Comparison of ENCODE assay signal across 21 cellular contexts in the genomic region with DNA sequence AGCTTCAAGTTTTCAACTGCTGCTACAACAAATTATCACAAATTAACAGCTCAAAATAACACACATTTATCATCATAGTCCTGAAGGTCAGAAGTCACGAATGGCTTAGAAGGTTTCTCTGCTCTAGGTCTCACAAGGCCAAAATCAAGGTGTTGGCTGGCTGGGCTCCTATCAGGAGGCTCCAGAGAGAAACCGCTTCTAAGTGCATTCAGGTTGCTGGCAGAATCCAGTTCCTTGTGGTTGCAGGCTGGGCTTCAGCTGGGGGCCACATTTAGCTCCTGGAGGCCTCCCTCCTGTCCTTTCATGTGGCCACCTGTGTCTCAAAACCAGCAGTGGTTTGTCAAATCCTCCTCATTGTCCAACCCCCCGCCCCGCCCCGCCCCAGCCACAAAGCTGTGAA. TPM values are rescaled to one million over a fixed set of nuclear protein-coding genes. Genes with fewer than 3 reads are reported as not detected.
"Had no signal": no experiment of that assay in that cellular context is flagged by ENCODE, and none has a peak within 500 bp of the region (broad histone marks: within the 10 kb centered on the region; RNA-seq: fewer than 3 reads in every experiment).

No MANE protein-coding gene starts in this region.

- DNase-seq: IMR-90, KBM-7, MG63, NCI-H1092, NCI-H1105 treated with DMSO at 0.1 percent for 48 hours, NCI-H1417 treated with DMSO at 0.1 percent for 48 hours, NCI-H146, NCI-H1930, NCI-H2081 treated with DMSO at 0.1 percent for 48 hours, NCI-H2171, NCI-H226, NCI-H446, NCI-H510A, NCI-H524 treated with DMSO at 0.1 percent for 48 hours, NCI-H69, NCI-H774, SHP77, SK-N-SH, T-cell had no signal

- H3K27me3 ChIP-seq: MG63 had no signal

- H3K9me3 Mint-ChIP-seq: T-cell had no signal

- H3K36me3 ChIP-seq: MG63 had no signal

- H3K4me3 Mint-ChIP-seq: T-cell had no signal

- H3K27ac ChIP-seq: RWPE1 had no signal

- H3K4me3 ChIP-seq: MG63 had no signal

- H3K36me3 Mint-ChIP-seq: T-cell had no signal

- H3K27ac Mint-ChIP-seq: T-cell had no signal

- ATAC-seq: T-cell had no signal

- H3K9me3 ChIP-seq: MG63, SK-N-SH had no signal

RNA-seq across cellular contexts. Expression of a gene that starts 37.8 kb away (rescaled TPM):
- total RNA-seq: HT1080, IMR-90 had no signal
- polyA plus RNA-seq: IMR-90, SK-N-SH had no signal
